In the genomic region with DNA sequence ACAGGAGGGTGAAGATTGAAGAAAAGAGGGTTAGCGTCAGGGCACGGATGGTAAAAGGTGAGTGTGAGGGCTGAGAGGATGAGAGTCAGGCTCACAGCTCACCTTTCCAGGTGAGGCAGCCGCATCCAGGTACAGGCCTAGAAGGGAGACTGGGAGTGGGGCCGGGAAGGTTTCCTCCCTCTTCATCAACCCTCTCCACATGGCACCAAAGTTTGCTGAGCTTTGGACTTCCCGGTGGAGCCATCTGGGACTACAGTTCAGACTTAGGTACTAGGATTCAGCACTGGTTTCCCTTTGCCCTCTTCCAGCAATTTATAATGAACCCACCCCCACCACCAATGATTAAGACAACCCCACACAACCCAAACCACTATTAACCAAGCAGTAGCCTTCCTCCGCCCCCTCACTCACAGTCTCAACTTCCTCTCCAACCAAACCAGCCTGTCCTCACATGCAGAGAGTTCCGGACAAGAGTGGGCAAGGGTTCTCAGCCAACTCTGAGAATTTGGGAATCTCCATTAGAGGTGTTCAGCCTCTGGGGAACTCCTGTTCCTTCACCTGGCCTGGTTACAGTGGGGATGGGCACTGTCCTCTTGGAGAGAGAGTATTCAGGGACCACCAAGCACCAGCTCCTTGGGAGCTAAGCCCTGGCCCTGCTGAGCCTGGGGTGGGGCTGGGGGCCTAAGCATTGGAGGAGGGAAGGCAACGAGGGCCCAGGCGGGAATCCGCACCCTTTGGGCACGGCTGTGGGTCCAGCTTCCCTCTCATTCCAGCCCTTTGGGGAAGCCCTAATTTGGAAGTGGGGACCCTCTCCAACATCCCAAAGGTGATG, we compare ENCODE assay signal across 17 cellular contexts. TPM values are rescaled to one million over a fixed set of nuclear protein-coding genes. Genes with fewer than 3 reads are reported as not detected.
A peak's percentile ranks its signal among the peaks of the same experiment; 100 is the strongest.
DNase-seq lines count a peak whose midpoint lies in the region; ATAC-seq and TF ChIP-seq lines count a peak whose summit lies in the region.
"Had no signal": no experiment of that assay in that cellular context is flagged by ENCODE, and none has a peak within 500 bp of the region (broad histone marks: within the 10 kb centered on the region; RNA-seq: fewer than 3 reads in every experiment).

No MANE protein-coding gene starts in this region.

- no peaks in the 10 kb centered on the region for H3K79me2 ChIP-seq in smooth muscle cell (ENCODE audit: low read depth)

- no peaks in the 10 kb centered on the region for H3F3A ChIP-seq in smooth muscle cell (ENCODE audit: low read depth)

- no peak overlapping the region for H3K4me3 ChIP-seq in adrenal gland
- no peak overlapping the region for H3K4me3 ChIP-seq in smooth muscle cell

- DNase-seq in HT-29 (ENCODE audit: low spot score): peak; percentile 30
- no peak for DNase-seq in adrenal gland
- no peak for DNase-seq in immature natural killer cell
- no peak for DNase-seq in smooth muscle cell (lab: John Stamatoyannopoulos, UW; ENCODE audit: unreplicated experiment)
- DNase-seq in activated gamma-delta T cell (lab: John Stamatoyannopoulos, UW): no peak
- no peak for DNase-seq in activated effector memory CD4-positive, alpha-beta T cell treated with anti-CD3 and anti-CD28 coated beads, Interleukin-2, amount 50 U/mL, for 16 hours
- DNase-seq: HFFc6, kidney, NCI-H1436 treated with DMSO at 0.1 percent for 48 hours, NCI-H526 treated with DMSO at 0.1 percent for 48 hours, SIG-M5 had no signal

- H3K27ac ChIP-seq in adrenal gland (peak overlapping the region in 3 of 5 donors; percentile 5 to 81 (median 78)), smooth muscle cell (ENCODE audit: low read depth) (no peak overlapping the region)
- H3K27ac ChIP-seq: C4-2B had no signal

- H3K9ac ChIP-seq in smooth muscle cell (ENCODE audit: low read depth): no peak overlapping the region

- no peak for TF ChIP-seq POLR2A in adrenal gland (IDR thresholded peaks at IDR 0.05)
- TF ChIP-seq POLR2A in GM18505 (IDR thresholded peaks at IDR 0.05; ENCODE audit: borderline replicate concordance, extremely low read depth, insufficient read depth, insufficient read length): no peak

- H3K4me2 ChIP-seq in smooth muscle cell: peak overlapping the region; percentile 55

- H3K4me1 ChIP-seq in adrenal gland (replicated peaks in 1 of 2) (peaks cover 0 to 13% of the 10 kb centered on the region in 2 donors), smooth muscle cell (ENCODE audit: low read depth) (peaks cover 4% of the 10 kb centered on the region)

- peaks cover 37 to 53% (median 42%) of the 10 kb centered on the region in 3 donors for H3K27me3 Mint-ChIP-seq in immature natural killer cell (ENCODE audit: low read depth in 3 of 3)

- TF ChIP-seq CTCF in adrenal gland (IDR thresholded peaks at IDR 0.05) (no peak), smooth muscle cell (IDR thresholded peaks at IDR 0.05; ENCODE audit: borderline replicate concordance, insufficient read depth, poor library complexity, severe bottlenecking) (no peak)

- H3K27me3 ChIP-seq in adrenal gland (peaks cover 3% of the 10 kb centered on the region), smooth muscle cell (ENCODE audit: low read depth) (peaks cover 100% of the 10 kb centered on the region)

- H3K9me3 Mint-ChIP-seq in immature natural killer cell: peaks cover 0 to 5% (median 0%) of the 10 kb centered on the region in 6 donors
- H3K9me3 Mint-ChIP-seq: HFFc6 had no signal

- 64 to 72% (median 65%) methylated on average over 9 to 11 of the region's 11 CpGs for WGBS in adrenal gland, 4 donors
- 17% methylated on average over 11 of the region's 11 CpGs for WGBS in smooth muscle cell (ENCODE audit: low lambda C conversion rate)

- peaks cover 50 to 55% of the 10 kb centered on the region in 2 donors for H3K4me1 Mint-ChIP-seq in immature natural killer cell

- ATAC-seq in HG03432 (IDR thresholded peaks at IDR 0.05; ENCODE audit: unreplicated experiment) (no peak), GM18505 (IDR thresholded peaks at IDR 0.05; ENCODE audit: unreplicated experiment) (no peak)
- ATAC-seq: gastroesophageal sphincter, HepG2 had no signal

- no peaks in the 10 kb centered on the region for H3K36me3 ChIP-seq in adrenal gland (replicated peaks in 1 of 2)
- H3K36me3 ChIP-seq in smooth muscle cell (ENCODE audit: low read depth): no peaks in the 10 kb centered on the region
- H3K36me3 ChIP-seq: gastroesophageal sphincter had no signal

- H3K9me3 ChIP-seq in adrenal gland (replicated peaks in 1 of 3): no peaks in the 10 kb centered on the region
- no peaks in the 10 kb centered on the region for H3K9me3 ChIP-seq in smooth muscle cell (replicated peaks; ENCODE audit: low read depth)
- H3K9me3 ChIP-seq: gastroesophageal sphincter had no signal

- H3K27ac Mint-ChIP-seq in immature natural killer cell: peak overlapping the region in 2 of 6 donors; percentile 25 to 85
- H3K27ac Mint-ChIP-seq: HFFc6 had no signal

- H4K20me1 ChIP-seq in smooth muscle cell (ENCODE audit: low read depth): peaks cover 27% of the 10 kb centered on the region

- H3K4me3 Mint-ChIP-seq in immature natural killer cell: peak overlapping the region in 3 of 5 donors; percentile 27 to 46 (median 33)
- H3K4me3 Mint-ChIP-seq: HFFc6 had no signal

- H2AFZ ChIP-seq in smooth muscle cell (ENCODE audit: low read depth): no peak overlapping the region

- intact Hi-C loops in adrenal gland (cut with DNase I): no loop called here

- H3K36me3 Mint-ChIP-seq in immature natural killer cell: peaks cover 0 to 4% (median 0%) of the 10 kb centered on the region in 3 donors

RNA-seq across cellular contexts. Expression of a gene that starts 2.3 kb away (rescaled TPM):
- total RNA-seq in HT-29 (2014; rRNA removed; shearing (Covaris generic)): 4.0 and 6.8 TPM in 2 replicates
- total RNA-seq in adrenal gland (1 to 10 TPM in 6 of 8 donors, under 1 TPM in 2; 0.78 to 7.4 (median 3.5) TPM), smooth muscle cell (0.49 TPM in 2 replicates)
- polyA plus RNA-seq in adrenal gland (1 to 10 TPM; 2.9 to 7.3 (median 3.0) TPM), immature natural killer cell (under 1 TPM; 0.45 to 0.99 (median 0.92) TPM), smooth muscle cell (1.2 and 1.9 TPM in 2 replicates)
- total RNA-seq: dermis microvascular lymphatic vessel endothelial cell, HepG2 had no signal
- polyA plus RNA-seq: HepG2 had no signal

RNA-seq across cellular contexts. Expression of a gene that starts 18.4 kb away (rescaled TPM):
- 0.41 and 0.81 TPM in 2 replicates for total RNA-seq in HT-29 (2014; rRNA removed; shearing (Covaris generic))
- total RNA-seq in adrenal gland: 1 to 10 TPM in 3 of 8 donors, under 1 TPM in 5; 0.36 to 1.9 (median 0.91) TPM
- polyA plus RNA-seq in adrenal gland: 1 to 10 TPM in 1 of 3 donors, under 1 TPM in 2; 0.48 to 1.3 (median 0.51) TPM
- polyA plus RNA-seq in immature natural killer cell: not detected
- 1.3 TPM in 1 of 2 replicates, not detected in the other for total RNA-seq in smooth muscle cell
- polyA plus RNA-seq in smooth muscle cell: 0.54 TPM in 1 of 2 replicates, not detected in the other
- total RNA-seq: dermis microvascular lymphatic vessel endothelial cell, HepG2 had no signal
- polyA plus RNA-seq: HepG2 had no signal

RNA-seq across cellular contexts. Expression of a gene that starts 23.1 kb away (rescaled TPM):
- total RNA-seq in HT-29 (2014; rRNA removed; shearing (Covaris generic)): 1.4 and 1.6 TPM in 2 replicates
- 10 to 100 TPM in 4 of 8 donors, 1 to 10 TPM in 4; 1.5 to 20.3 (median 9.4) TPM for total RNA-seq in adrenal gland
- 10 to 100 TPM; 19.9 to 23.1 (median 21.2) TPM for polyA plus RNA-seq in adrenal gland
- polyA plus RNA-seq in immature natural killer cell: not detected
- total RNA-seq in smooth muscle cell: 3.0 and 3.1 TPM in 2 replicates
- polyA plus RNA-seq in smooth muscle cell: 8.3 and 12.3 TPM in 2 replicates
- total RNA-seq: dermis microvascular lymphatic vessel endothelial cell, HepG2 had no signal
- polyA plus RNA-seq: HepG2 had no signal

RNA-seq across cellular contexts. Expression of a gene that starts 42.5 kb away (rescaled TPM):
- 0.10 and 0.23 TPM in 2 replicates for total RNA-seq in HT-29 (2014; rRNA removed; shearing (Covaris generic))
- 1 to 10 TPM; 1.8 to 8.3 (median 4.4) TPM for total RNA-seq in adrenal gland
- 1 to 10 TPM; 3.3 to 7.4 (median 3.4) TPM for polyA plus RNA-seq in adrenal gland
- polyA plus RNA-seq in immature natural killer cell: not detected
- total RNA-seq in smooth muscle cell: 1.4 and 1.6 TPM in 2 replicates
- polyA plus RNA-seq in smooth muscle cell: 3.8 and 4.4 TPM in 2 replicates
- total RNA-seq: dermis microvascular lymphatic vessel endothelial cell, HepG2, HFFc6 had no signal

RNA-seq across cellular contexts. Expression of a gene that starts 51.3 kb away (rescaled TPM):
- total RNA-seq in HT-29 (2014; rRNA removed; shearing (Covaris generic)): 0.23 and 0.76 TPM in 2 replicates
- 1 to 10 TPM in 7 of 8 donors, not detected in 1; 1.2 to 5.6 (median 2.7) TPM for total RNA-seq in adrenal gland
- 10 to 100 TPM in 1 of 3 donors, 1 to 10 TPM in 2; 5.6 to 12.1 (median 7.3) TPM for polyA plus RNA-seq in adrenal gland
- polyA plus RNA-seq in immature natural killer cell: not detected
- total RNA-seq in smooth muscle cell: 0.54 and 1.2 TPM in 2 replicates
- 2.5 and 2.7 TPM in 2 replicates for polyA plus RNA-seq in smooth muscle cell
- total RNA-seq: gastroesophageal sphincter had no signal
